In the genomic region with DNA sequence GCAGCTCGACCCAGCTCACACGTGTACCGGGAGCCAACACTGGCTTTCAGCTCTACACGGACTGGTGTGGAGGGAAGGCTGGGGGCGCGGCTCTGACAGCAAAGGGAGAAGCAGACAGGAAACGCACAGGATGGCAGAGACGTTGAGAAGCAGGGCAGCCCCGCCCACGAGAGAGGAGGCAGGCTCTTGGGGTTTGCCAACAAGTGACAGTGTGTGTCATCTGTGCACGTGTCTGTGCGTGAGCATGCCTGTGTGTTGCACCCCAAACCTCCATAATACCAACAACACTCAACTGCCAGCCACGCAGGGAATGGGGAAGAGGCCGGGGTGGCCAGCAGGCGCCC, we compare ENCODE assay signal across 8 cellular contexts.
DNase-seq lines count a peak whose midpoint lies in the region; ATAC-seq and TF ChIP-seq lines count a peak whose summit lies in the region.

No MANE protein-coding gene starts in this region.

- no peaks in the 10 kb centered on the region for H3K27me3 ChIP-seq in esophagus squamous epithelium
- H3K27me3 ChIP-seq in mesendoderm (ENCODE audit: insufficient read depth, low read length, poor library complexity): no peaks in the 10 kb centered on the region

- TF ChIP-seq CTCF in esophagus squamous epithelium (IDR thresholded peaks at IDR 0.05): no peak
- TF ChIP-seq CTCF in GM13976 (IDR thresholded peaks at IDR 0.05; ENCODE audit: borderline replicate concordance, control extremely low read depth, extremely low read depth, insufficient read depth, missing control alignments): no peak

- no peak overlapping the region for H3K23ac ChIP-seq in mesendoderm (ENCODE audit: low read length)

- H3K27ac ChIP-seq in esophagus squamous epithelium: no peak overlapping the region
- H3K27ac ChIP-seq in mesendoderm (ENCODE audit: low read depth, low read length): no peak overlapping the region

- DNase-seq in T-cell (peak; percentile 76 to 94 (median 90)), mucosa of gallbladder (ENCODE audit: low spot score) (peak; percentile 43), esophagus squamous epithelium (lab: John Stamatoyannopoulos, UW) (no peak), GM13976 (ENCODE audit: low spot score) (no peak), mesendoderm (no peak)
- DNase-seq in activated T-cell treated with anti-CD3 and anti-CD28 coated beads, Interleukin-2, amount 50 U/mL, for 24 hours: peak; percentile 88
- no peak for DNase-seq in stimulated activated naive B cell treated with anti-CD40 and anti-IgM and Interleukin-4, amounts not matched to agents 10 μg/mL and 1 μg/mL and 100 μg/mL, for 72 hours

- H3K27ac Mint-ChIP-seq in T-cell: peak overlapping the region; percentile 93 to 98
- H3K27ac Mint-ChIP-seq in activated T-cell treated with anti-CD3 and anti-CD28 coated beads, Interleukin-2, amount 50 U/mL, for 24 hours: peak overlapping the region; percentile 98
- peak overlapping the region; percentile 78 for H3K27ac Mint-ChIP-seq in stimulated activated naive B cell treated with anti-CD40 and anti-IgM and Interleukin-4, amounts not matched to agents 10 μg/mL and 1 μg/mL and 100 μg/mL, for 72 hours

- POLR2A ChIA-PET in T-cell (lab: Charles Lee): interaction anchor here in 1 of 2 donors (0.5 kb wide), 1 partner anchor 34 kb away, joined by 4 read pairs; no protein-coding TSS in a partner anchor

- H3K4me1 Mint-ChIP-seq in T-cell: peaks cover 17 to 47% (median 32%) of the 10 kb centered on the region in 3 donors
- H3K4me1 Mint-ChIP-seq in activated T-cell treated with anti-CD3 and anti-CD28 coated beads, Interleukin-2, amount 50 U/mL, for 24 hours (ENCODE audit: low read depth): peaks cover 42% of the 10 kb centered on the region
- H3K4me1 Mint-ChIP-seq in stimulated activated naive B cell treated with anti-CD40 and anti-IgM and Interleukin-4, amounts not matched to agents 10 μg/mL and 1 μg/mL and 100 μg/mL, for 72 hours: peaks cover 24% of the 10 kb centered on the region in 2 donors

- H3K9me3 Mint-ChIP-seq in T-cell: peaks cover 0 to 9% (median 8%) of the 10 kb centered on the region in 3 donors
- peaks cover 25% of the 10 kb centered on the region for H3K9me3 Mint-ChIP-seq in activated T-cell treated with anti-CD3 and anti-CD28 coated beads, Interleukin-2, amount 50 U/mL, for 24 hours
- peaks cover 21 to 28% of the 10 kb centered on the region in 2 donors for H3K9me3 Mint-ChIP-seq in stimulated activated naive B cell treated with anti-CD40 and anti-IgM and Interleukin-4, amounts not matched to agents 10 μg/mL and 1 μg/mL and 100 μg/mL, for 72 hours

- no peak overlapping the region for H3K4ac ChIP-seq in mesendoderm (ENCODE audit: low read depth, low read length)

- no peak overlapping the region for H2BK15ac ChIP-seq in mesendoderm (replicated peaks; ENCODE audit: low read depth)

- H2BK5ac ChIP-seq in mesendoderm (ENCODE audit: low read length): no peak overlapping the region

- H3K36me3 ChIP-seq in esophagus squamous epithelium: peaks cover 0 to 33% (median 0%) of the 10 kb centered on the region in 3 donors
- peaks cover 3% of the 10 kb centered on the region for H3K36me3 ChIP-seq in mesendoderm (ENCODE audit: control insufficient read depth, insufficient read depth, low read length)

- H3K4me1 ChIP-seq in esophagus squamous epithelium: peaks cover 0 to 6% (median 0%) of the 10 kb centered on the region in 3 donors
- H3K4me1 ChIP-seq in mesendoderm (ENCODE audit: control insufficient read depth, low read depth, low read length): no peaks in the 10 kb centered on the region

- no peak overlapping the region for H2BK120ac ChIP-seq in mesendoderm (ENCODE audit: low read depth, low read length)

- H3K18ac ChIP-seq in mesendoderm (ENCODE audit: low read length): no peak overlapping the region

- peak overlapping the region; percentile 89 to 96 (median 89) for H3K4me3 Mint-ChIP-seq in T-cell
- peak overlapping the region; percentile 82 for H3K4me3 Mint-ChIP-seq in activated T-cell treated with anti-CD3 and anti-CD28 coated beads, Interleukin-2, amount 50 U/mL, for 24 hours
- H3K4me3 Mint-ChIP-seq in stimulated activated naive B cell treated with anti-CD40 and anti-IgM and Interleukin-4, amounts not matched to agents 10 μg/mL and 1 μg/mL and 100 μg/mL, for 72 hours: no peak overlapping the region

- no peaks in the 10 kb centered on the region for H3K27me3 Mint-ChIP-seq in T-cell
- H3K27me3 Mint-ChIP-seq in activated T-cell treated with anti-CD3 and anti-CD28 coated beads, Interleukin-2, amount 50 U/mL, for 24 hours: no peaks in the 10 kb centered on the region
- no peaks in the 10 kb centered on the region for H3K27me3 Mint-ChIP-seq in stimulated activated naive B cell treated with anti-CD40 and anti-IgM and Interleukin-4, amounts not matched to agents 10 μg/mL and 1 μg/mL and 100 μg/mL, for 72 hours

- intact Hi-C loops in esophagus squamous epithelium (cut with DNase I): no loop called here

- H3K79me2 ChIP-seq in mesendoderm (ENCODE audit: control insufficient read depth, insufficient read depth, low read length): no peaks in the 10 kb centered on the region

- no peaks in the 10 kb centered on the region for H3K79me1 ChIP-seq in mesendoderm (ENCODE audit: low read length)

- peak; percentile 98 to 99 (median 98) for ATAC-seq in T-cell (replicated peaks in 1 of 4)
- ATAC-seq in stimulated activated naive B cell treated with anti-CD40 and anti-IgM and Interleukin-4, amounts not matched to agents 10 μg/mL and 1 μg/mL and 100 μg/mL, for 72 hours (replicated peaks): peak; percentile 34 to 52
- no peak for ATAC-seq in GM21737 (IDR thresholded peaks at IDR 0.05; ENCODE audit: unreplicated experiment)

- no peak overlapping the region for H3K4me2 ChIP-seq in mesendoderm (ENCODE audit: low read length)

- H3K9ac ChIP-seq in mesendoderm (ENCODE audit: low read length): no peak overlapping the region

- H4K5ac ChIP-seq in mesendoderm (ENCODE audit: low read length): no peak overlapping the region

- H3K4me3 ChIP-seq in esophagus squamous epithelium: peak overlapping the region in 2 of 4 donors; percentile 7 to 26
- H3K4me3 ChIP-seq in mesendoderm (ENCODE audit: low read length): no peak overlapping the region

- peaks cover 22% of the 10 kb centered on the region for H3K36me3 Mint-ChIP-seq in T-cell
- peaks cover 83% of the 10 kb centered on the region for H3K36me3 Mint-ChIP-seq in activated T-cell treated with anti-CD3 and anti-CD28 coated beads, Interleukin-2, amount 50 U/mL, for 24 hours (ENCODE audit: low read depth)
- peaks cover 60 to 70% of the 10 kb centered on the region in 2 donors for H3K36me3 Mint-ChIP-seq in stimulated activated naive B cell treated with anti-CD40 and anti-IgM and Interleukin-4, amounts not matched to agents 10 μg/mL and 1 μg/mL and 100 μg/mL, for 72 hours

- WGBS in esophagus squamous epithelium, 2 donors: 60 to 70% methylated on average over 15 of the region's 15 CpGs
- WGBS in mesendoderm (ENCODE audit: extremely low coverage, insufficient coverage, low lambda C conversion rate): no CpG with 5 or more reads among the region's 15 CpGs

- H3K9me3 ChIP-seq in esophagus squamous epithelium: no peaks in the 10 kb centered on the region

- no peak for TF ChIP-seq POLR2A in esophagus squamous epithelium (IDR thresholded peaks at IDR 0.05)

- H3K56ac ChIP-seq in mesendoderm (ENCODE audit: low read length): no peak overlapping the region

- no peak overlapping the region for H4K8ac ChIP-seq in mesendoderm (ENCODE audit: low read depth, low read length)

- CTCF ChIA-PET in T-cell (lab: Charles Lee): no interaction called here

- in situ Hi-C loops in GM13976 (cut with MboI; ENCODE audit: low sequenced_read_pairs, unreplicated experiment): no loop called here

- no peak overlapping the region for H2AK5ac ChIP-seq in mesendoderm (ENCODE audit: low read length)

Comparison
In these comparisons a context has a peak if more than half of its experiments do, and no peak if none do; other contexts are left out.
1. DNase-seq: peak in T-cell (34 of 34), activated T-cell treated with anti-CD3 and anti-CD28 coated beads, Interleukin-2, amount 50 U/mL, for 24 hours (single experiment) and mucosa of gallbladder (single experiment); none in stimulated activated naive B cell treated with anti-CD40 and anti-IgM and Interleukin-4, amounts not matched to agents 10 μg/mL and 1 μg/mL and 100 μg/mL, for 72 hours (single experiment), esophagus squamous epithelium (single experiment), GM13976 (single experiment) and mesendoderm (single experiment).
2. H3K4me3 Mint-ChIP-seq: peak in T-cell (3 of 3) and activated T-cell treated with anti-CD3 and anti-CD28 coated beads, Interleukin-2, amount 50 U/mL, for 24 hours (single experiment); none in stimulated activated naive B cell treated with anti-CD40 and anti-IgM and Interleukin-4, amounts not matched to agents 10 μg/mL and 1 μg/mL and 100 μg/mL, for 72 hours (0 of 2).
3. Peak in every context shown above with its lines, with median percentiles within 50 percentile points of each other: H3K27ac Mint-ChIP-seq.